8 cellular contexts compared by ENCODE assay signal in the genomic region with DNA sequence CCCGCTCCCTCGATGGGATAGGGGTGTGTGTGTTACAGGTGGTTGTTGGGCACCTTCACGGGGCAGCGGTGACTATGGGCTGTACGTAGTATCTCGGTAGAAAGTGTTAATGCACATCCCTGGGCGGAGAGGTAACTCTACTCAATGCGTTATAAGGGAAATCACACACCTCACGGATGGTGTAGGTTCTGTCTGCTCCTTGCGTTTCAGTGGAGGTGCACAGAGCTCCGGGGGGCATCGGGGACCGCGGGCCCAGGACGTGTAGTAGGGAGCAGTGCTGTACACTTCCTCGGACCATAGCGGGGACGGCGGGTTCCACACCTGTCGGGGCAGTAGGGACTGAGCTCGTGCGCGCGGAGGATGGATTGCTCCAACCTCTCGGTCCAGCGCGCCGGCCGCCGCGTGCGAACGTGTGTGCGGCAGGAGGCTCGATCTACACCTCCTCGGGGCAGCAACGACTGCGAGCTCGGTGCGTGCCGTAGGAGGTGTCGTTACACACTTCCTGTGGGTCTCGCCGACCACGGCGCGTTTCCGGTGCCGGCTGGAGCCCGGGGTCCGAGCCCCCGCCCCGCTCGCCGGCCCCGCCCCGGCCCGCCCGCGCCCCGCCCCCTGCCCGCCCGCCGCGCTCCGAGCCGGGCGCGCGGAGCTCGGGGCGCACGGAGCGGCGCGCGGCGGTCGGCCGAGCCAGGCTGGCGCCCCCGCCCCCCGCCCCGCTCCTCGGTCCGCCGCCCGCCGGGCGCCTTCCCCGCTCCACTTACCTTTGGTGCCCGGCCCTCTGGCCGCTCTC. TPM values are rescaled to one million over a fixed set of nuclear protein-coding genes. Genes with fewer than 3 reads are reported as not detected.
A peak's percentile ranks its signal among the peaks of the same experiment; 100 is the strongest.
DNase-seq lines count a peak whose midpoint lies in the region; ATAC-seq and TF ChIP-seq lines count a peak whose summit lies in the region.

A gene with protein sequence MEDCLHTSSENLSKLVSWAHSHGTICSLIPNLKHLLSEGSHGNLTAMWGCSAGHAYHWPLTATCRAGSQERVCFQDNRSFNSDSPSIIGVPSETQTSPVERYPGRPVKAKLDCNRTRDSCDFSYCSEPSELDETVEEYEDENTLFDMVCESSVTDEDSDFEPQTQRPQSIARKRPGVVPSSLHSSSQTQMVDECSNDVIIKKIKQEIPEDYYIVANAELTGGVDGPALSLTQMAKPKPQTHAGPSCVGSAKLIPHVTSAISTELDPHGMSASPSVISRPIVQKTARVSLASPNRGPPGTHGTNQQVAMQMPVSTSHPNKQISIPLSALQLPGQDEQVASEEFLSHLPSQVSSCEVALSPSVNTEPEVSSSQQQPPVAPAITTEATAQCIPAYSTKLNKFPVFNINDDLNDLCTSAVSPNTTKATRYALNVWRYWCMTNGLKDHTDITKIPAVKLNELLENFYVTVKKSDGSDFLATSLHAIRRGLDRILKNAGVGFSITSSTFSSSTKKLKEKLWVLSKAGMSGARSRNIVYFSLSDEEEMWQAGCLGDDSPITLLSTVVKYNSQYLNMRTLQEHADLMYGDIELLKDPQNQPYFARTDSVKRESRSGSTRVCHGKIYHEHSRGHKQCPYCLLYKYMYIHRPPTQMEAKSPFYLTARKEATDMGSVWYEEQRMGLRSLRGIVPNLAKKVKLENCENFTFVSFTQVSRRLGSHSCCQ (plus strand): TSS at position 607 of the 787 bp plus-strand sequence. CDS start 87,254 bp downstream, outside the sequence.

- CTCF ChIA-PET in HCT116 (lab: Charles Lee) = interaction anchor here (0.6 to 1.3 kb wide), 2 partner anchors 10 to 82 kb away, joined by 4 to 5 read pairs; no protein-coding TSS in a partner anchor
- CTCF ChIA-PET in SK-N-SH (lab: Yijun Ruan, JAX) = interaction anchor here (0.6 to 1.8 kb wide), 7 partner anchors 9 to 403 kb away, joined by 3 to 4 read pairs (median 3); no protein-coding TSS in a partner anchor

- DNase-seq in GM06990 (ENCODE audit: extremely low read depth, insufficient read length) = peak; percentile 87
- DNase-seq in HCT116 (ENCODE audit: low read depth, low spot score) = peak; percentile 63
- peak; percentile 92 for DNase-seq in MM.1S
- peak; percentile 96 for DNase-seq in SK-N-SH
- DNase-seq in activated naive CD8-positive, alpha-beta T cell treated with anti-CD3 and anti-CD28 coated beads for 36 hours = peak; percentile 91
- DNase-seq in heart left ventricle = peak; percentile 72 to 91 (median 89)
- peak; percentile 65 to 97 (median 76) for DNase-seq in posterior cingulate gyrus
- DNase-seq in upper lobe of right lung = peak; percentile 94

- peaks cover 7% of the 10 kb centered on the region for H3K36me3 Mint-ChIP-seq in activated naive CD8-positive, alpha-beta T cell treated with anti-CD3 and anti-CD28 coated beads for 36 hours

- H3K4me1 Mint-ChIP-seq in activated naive CD8-positive, alpha-beta T cell treated with anti-CD3 and anti-CD28 coated beads for 36 hours = peaks cover 38% of the 10 kb centered on the region

- H3K9ac ChIP-seq in HCT116 (ENCODE audit: low read length) (peak within 1 kb of the TSS; percentile 81), MM.1S (ENCODE audit: low read length) (peak within 1 kb of the TSS; percentile 72), SK-N-SH (peak within 1 kb of the TSS; percentile 73)

- H3K9me3 ChIP-seq in HCT116 (ENCODE audit: control insufficient read depth in 1 of 2, insufficient read depth in 1 of 2, low read depth in 1 of 2, low read length in 2 of 2) (no peaks in the 10 kb centered on the region), MM.1S (replicated peaks; ENCODE audit: insufficient read depth, low read length) (no peaks in the 10 kb centered on the region), SK-N-SH (no peaks in the 10 kb centered on the region), heart left ventricle (no peaks in the 10 kb centered on the region), upper lobe of right lung (no peaks in the 10 kb centered on the region)

- H3K79me2 ChIP-seq in HCT116 (ENCODE audit: insufficient read depth, low read length) (peaks cover 35% of the 10 kb centered on the region), MM.1S (ENCODE audit: low read length) (peaks cover 32% of the 10 kb centered on the region), SK-N-SH (ENCODE audit: insufficient read depth) (peaks cover 40% of the 10 kb centered on the region)

- H3K27me3 ChIP-seq in GM06990 (replicated peaks; ENCODE audit: control insufficient read depth, insufficient read depth, low read length) (no peaks in the 10 kb centered on the region), HCT116 (ENCODE audit: insufficient read depth, low read length) (no peaks in the 10 kb centered on the region), MM.1S (replicated peaks; ENCODE audit: insufficient read depth, low read length) (no peaks in the 10 kb centered on the region), SK-N-SH (ENCODE audit: insufficient read depth) (no peaks in the 10 kb centered on the region), heart left ventricle (no peaks in the 10 kb centered on the region), upper lobe of right lung (no peaks in the 10 kb centered on the region)

- H3K9me3 Mint-ChIP-seq in activated naive CD8-positive, alpha-beta T cell treated with anti-CD3 and anti-CD28 coated beads for 36 hours = no peaks in the 10 kb centered on the region

- no peak for TF ChIP-seq CTCF in GM06990 (IDR thresholded peaks at IDR 0.05; ENCODE audit: insufficient read depth, low read length, poor library complexity, severe bottlenecking)
- no peak for TF ChIP-seq CTCF in HCT116 (IDR thresholded peaks at IDR 0.05 in 2 of 3, conservative IDR thresholded peaks at IDR 0.05 in 1 of 3; ENCODE audit: borderline replicate concordance in 1 of 3, insufficient read depth in 1 of 3, low read depth in 2 of 3, low read length in 2 of 3)
- no peak for TF ChIP-seq CTCF in MM.1S (IDR thresholded peaks at IDR 0.05; ENCODE audit: low read length)
- TF ChIP-seq CTCF in SK-N-SH (IDR thresholded peaks at IDR 0.05) = no peak
- no peak for TF ChIP-seq CTCF in heart left ventricle (IDR thresholded peaks at IDR 0.05)
- TF ChIP-seq CTCF in upper lobe of right lung (IDR thresholded peaks at IDR 0.05) = no peak

- no peaks in the 10 kb centered on the region for H3K36me3 ChIP-seq in GM06990 (ENCODE audit: control insufficient read depth, insufficient read depth, low read length)
- no peaks in the 10 kb centered on the region for H3K36me3 ChIP-seq in HCT116 (ENCODE audit: control insufficient read depth in 1 of 2, insufficient read depth in 2 of 2, low read length in 2 of 2)
- H3K36me3 ChIP-seq in MM.1S (replicated peaks; ENCODE audit: insufficient read depth, low read length) = no peaks in the 10 kb centered on the region
- no peaks in the 10 kb centered on the region for H3K36me3 ChIP-seq in SK-N-SH (replicated peaks in 1 of 2; ENCODE audit: control insufficient read depth in 1 of 2, insufficient read depth in 2 of 2, low read length in 1 of 2)
- H3K36me3 ChIP-seq in heart left ventricle = no peaks in the 10 kb centered on the region
- no peaks in the 10 kb centered on the region for H3K36me3 ChIP-seq in upper lobe of right lung

- H3K4me3 ChIP-seq in GM06990 (replicated peaks; ENCODE audit: low read depth, low read length) (peak within 1 kb of the TSS; percentile 94), HCT116 (replicated peaks in 1 of 2; ENCODE audit: low read depth in 1 of 2, low read length in 2 of 2) (peak within 1 kb of the TSS; percentile 76 to 78), MM.1S (ENCODE audit: low read length) (peak within 1 kb of the TSS; percentile 96), SK-N-SH (ENCODE audit: low read depth in 2 of 2, low read length in 1 of 2) (peak within 1 kb of the TSS; percentile 80 to 81), heart left ventricle (peak within 1 kb of the TSS; percentile 53 to 96 (median 84)), upper lobe of right lung (peak within 1 kb of the TSS; percentile 84)

- intact Hi-C loops in HCT116 (cut with micrococcal nuclease) = loop anchor here (10.0 kb wide), 1 partner anchor 228 kb away; a partner anchor contains a TSS
- intact Hi-C loops in heart left ventricle (cut with DNase I) = loop anchor here in 3 of 10 donors (5.0 to 10.0 kb wide), 2 partner anchors 156 to 218 kb away; no protein-coding TSS in a partner anchor
- intact Hi-C loops in posterior cingulate gyrus (cut with DNase I) = loop anchor here (2.0 to 5.0 kb wide), 3 partner anchors 86 to 218 kb away; a partner anchor contains a TSS
- intact Hi-C loops in upper lobe of right lung (cut with DNase I) = no loop called here

- H3K27ac ChIP-seq in HCT116 (ENCODE audit: low read depth, low read length) (peak within 1 kb of the TSS; percentile 81), MM.1S (ENCODE audit: low read length) (peak within 1 kb of the TSS; percentile 39; the same call in 1 of the 2 replicates), SK-N-SH (ENCODE audit: low read depth in 2 of 2, low read length in 1 of 2) (peak within 1 kb of the TSS; percentile 51 to 90), heart left ventricle (peak within 1 kb of the TSS; percentile 29 to 87 (median 70)), upper lobe of right lung (peak within 1 kb of the TSS; percentile 73)

- peaks cover 5 to 13% of the 10 kb centered on the region in 2 experiments for H3K4me1 ChIP-seq in HCT116 (ENCODE audit: control insufficient read depth in 1 of 2, insufficient read depth in 2 of 2, low read length in 2 of 2)
- H3K4me1 ChIP-seq in MM.1S (ENCODE audit: low read length) = peaks cover 7% of the 10 kb centered on the region; the same call in 1 of the 2 replicates
- H3K4me1 ChIP-seq in SK-N-SH (ENCODE audit: control insufficient read depth in 1 of 2, insufficient read depth in 2 of 2, low read depth in 1 of 2, low read length in 1 of 2) = peaks cover 9 to 27% of the 10 kb centered on the region in 2 experiments; a peak in 3 of 4 replicates
- H3K4me1 ChIP-seq in heart left ventricle = peaks cover 0 to 23% (median 8%) of the 10 kb centered on the region in 12 donors
- H3K4me1 ChIP-seq in upper lobe of right lung = peaks cover 4% of the 10 kb centered on the region

- TSS peak; percentile 58 for BruUV-seq in HCT116 (replicated peaks; lab: Mats Ljungman, UMichigan)

- ATAC-seq in HCT116 (peak; percentile 90), heart left ventricle (peak; percentile 77 to 94 (median 93)), upper lobe of right lung (peak; percentile 96)

- TF ChIP-seq EP300 in SK-N-SH (IDR thresholded peaks at IDR 0.05; ENCODE audit: borderline replicate concordance in 1 of 2, low read depth in 1 of 2, low read length in 1 of 2) = no peak

- H3K4me2 ChIP-seq in HCT116 (ENCODE audit: low read length) = peak within 1 kb of the TSS; percentile 87
- peak within 1 kb of the TSS; percentile 89 for H3K4me2 ChIP-seq in MM.1S (ENCODE audit: low read depth, low read length)
- peak within 1 kb of the TSS; percentile 83 for H3K4me2 ChIP-seq in SK-N-SH

- H3K9me2 ChIP-seq in HCT116 (ENCODE audit: insufficient read depth) (no peaks in the 10 kb centered on the region), MM.1S (replicated peaks; ENCODE audit: insufficient read depth, low read length) (no peaks in the 10 kb centered on the region), SK-N-SH (no peaks in the 10 kb centered on the region)

- TF ChIP-seq RAD21 in HCT116 (IDR thresholded peaks at IDR 0.05; ENCODE audit: low read depth) (no peak), SK-N-SH (IDR thresholded peaks at IDR 0.05; ENCODE audit: low read length) (no peak)

- POLR2A ChIA-PET in HCT116 (lab: Charles Lee) = interaction anchor here (0.7 to 1.0 kb wide), 2 partner anchors 25 to 107 kb away, joined by 4 to 5 read pairs; no protein-coding TSS in a partner anchor
- POLR2A ChIA-PET in SK-N-SH (lab: Yijun Ruan, JAX) = interaction anchor here (0.7 to 1.1 kb wide), 3 partner anchors 107 to 232 kb away, joined by 3 to 4 read pairs (median 3); a partner anchor contains a TSS

- H4K20me1 ChIP-seq in HCT116 (ENCODE audit: insufficient read depth) = peaks cover 6% of the 10 kb centered on the region
- no peaks in the 10 kb centered on the region for H4K20me1 ChIP-seq in MM.1S (ENCODE audit: insufficient read depth, low read length)
- H4K20me1 ChIP-seq in SK-N-SH (ENCODE audit: insufficient read depth) = no peaks in the 10 kb centered on the region

- RAD21 ChIA-PET in HCT116 (lab: Charles Lee; ENCODE audit: low non-redundant PET in 1 of 2, low total read pairs in 2 of 2, uncharacterized antibody in 2 of 2, unreplicated experiment in 2 of 2) = interaction anchor here in 1 of 2 experiments (1.0 kb wide), 1 partner anchor 107 kb away, joined by 8 read pairs; no protein-coding TSS in a partner anchor

- H2AFZ ChIP-seq in HCT116 (ENCODE audit: low read depth, low read length, poor library complexity, severe bottlenecking) (no peak within 1 kb of the TSS), MM.1S (ENCODE audit: low read length) (peak within 1 kb of the TSS; percentile 100), SK-N-SH (ENCODE audit: low read depth) (peak within 1 kb of the TSS; percentile 91)

- TF ChIP-seq POLR2A in HCT116 (IDR thresholded peaks at IDR 0.05; ENCODE audit: borderline replicate concordance, extremely low read depth, insufficient read depth, insufficient read length) (peak; percentile 88), heart left ventricle (IDR thresholded peaks at IDR 0.05) (peak in 1 of 2 donors; percentile 36)

- H3F3A ChIP-seq in MM.1S (ENCODE audit: insufficient read depth, low read length) (no peaks in the 10 kb centered on the region), SK-N-SH (replicated peaks; ENCODE audit: insufficient read depth) (peaks cover 1% of the 10 kb centered on the region)

- no peaks in the 10 kb centered on the region for H3K27me3 Mint-ChIP-seq in activated naive CD8-positive, alpha-beta T cell treated with anti-CD3 and anti-CD28 coated beads for 36 hours

- H3K4me3 Mint-ChIP-seq in activated naive CD8-positive, alpha-beta T cell treated with anti-CD3 and anti-CD28 coated beads for 36 hours = peak within 1 kb of the TSS; percentile 94

- H3K27ac Mint-ChIP-seq in activated naive CD8-positive, alpha-beta T cell treated with anti-CD3 and anti-CD28 coated beads for 36 hours = peak within 1 kb of the TSS; percentile 98

- under 1% methylated on average over 20 of the region's 93 CpGs for WGBS in SK-N-SH (ENCODE audit: low lambda C conversion rate)
- 2 to 12% (median 2%) methylated on average over 16 to 93 of the region's 93 CpGs for WGBS in heart left ventricle, 4 donors

RNA-seq across cellular contexts. Expression of the gene that starts here (rescaled TPM):
- total RNA-seq in HCT116 (2021; ENCODE audit: unreplicated experiment) = 18.5 TPM
- polyA plus RNA-seq in HCT116 (2012) = 6.0 TPM in 2 replicates
- 1.5 and 1.6 TPM in 2 replicates for polyA plus RNA-seq in SK-N-SH (2012; rRNA removed)
- 1.4 and 1.7 TPM in 2 replicates for polyA plus RNA-seq in SK-N-SH (2012; cell fraction: cytosol; rRNA removed)
- 3.2 and 4.1 TPM in 2 replicates for polyA plus RNA-seq in SK-N-SH (2012; cell fraction: nucleus; rRNA removed)
- total RNA-seq in activated naive CD8-positive, alpha-beta T cell treated with anti-CD3 and anti-CD28 coated beads for 36 hours = 1 to 10 TPM; 8.4 to 8.8 TPM
- total RNA-seq in heart left ventricle = 1 to 10 TPM; 3.1 to 8.5 (median 6.0) TPM
- polyA plus RNA-seq in heart left ventricle = 1 to 10 TPM in 1 of 2 donors, under 1 TPM in 1; 0.99 to 2.6 TPM
- total RNA-seq in upper lobe of right lung = 14.2 TPM

Comparison
In these comparisons a context has a peak if more than half of its experiments do, and no peak if none do; other contexts are left out.
1. Peak in every context shown above with its lines: DNase-seq, ATAC-seq, H3K4me3 ChIP-seq and H3K27ac ChIP-seq.